31 cellular contexts compared by ENCODE assay signal in the genomic region with DNA sequence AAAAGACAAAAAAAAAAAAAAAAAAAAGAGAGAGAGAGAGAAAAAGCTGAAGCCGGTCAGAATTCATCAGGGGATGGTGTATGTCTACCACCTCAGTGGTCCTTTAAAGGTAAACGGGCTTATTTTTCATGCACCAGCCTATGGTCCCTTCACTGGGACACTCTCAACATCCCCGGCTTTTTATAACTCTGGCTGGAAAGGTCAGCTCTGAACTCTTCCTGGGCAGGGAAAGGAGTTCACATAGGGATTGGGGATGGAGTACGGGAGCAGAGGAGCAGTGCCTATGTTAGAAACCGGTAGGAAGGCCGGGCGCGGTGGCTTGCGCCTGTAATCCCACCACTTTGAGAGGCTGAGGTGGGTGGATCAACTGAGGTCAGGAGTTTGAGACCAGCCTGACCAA. TPM values are rescaled to one million over a fixed set of nuclear protein-coding genes. Genes with fewer than 3 reads are reported as not detected.
"Had no signal": no experiment of that assay in that cellular context is flagged by ENCODE, and none has a peak within 500 bp of the region (broad histone marks: within the 10 kb centered on the region; RNA-seq: fewer than 3 reads in every experiment).

No MANE protein-coding gene starts in this region.

- H3K9me3 Mint-ChIP-seq: activated naive CD4-positive, alpha-beta T cell treated with anti-CD3 and anti-CD28 coated beads, Interleukin-2, amount 50 U/mL, for 72 hours; activated T-cell treated with anti-CD3 and anti-CD28 coated beads, Interleukin-2, amount 50 U/mL, for 24 hours; activated T-helper 17 cell treated with anti-CD3 and anti-CD28 coated beads, Interleukin-2, amount 50 U/mL, for 72 hours; central memory CD8-positive, alpha-beta T cell; dendritic cell treated with granulocyte-macrophage colony-stimulating factor and Interleukin-4, amounts not matched to agents 40 ng/mL and 50 ng/mL, for 4 days had no signal

- H3K9me3 ChIP-seq: breast epithelium, esophagus squamous epithelium, left ventricle myocardium inferior, pancreas, right atrium auricular region, testis, transverse colon had no signal

- H3K27ac Mint-ChIP-seq: activated CD4-positive, alpha-beta memory T cell treated with anti-CD3 and anti-CD28 coated beads, Interleukin-2, amount 10 ng/mL, durations not matched to agents 7 days and 5 days; activated CD4-positive, alpha-beta T cell treated with anti-CD3 and anti-CD28 coated beads, Interleukin-2, amount 10 ng/mL, durations not matched to agents 24 days and 14 days; activated naive CD4-positive, alpha-beta T cell treated with anti-CD3 and anti-CD28 coated beads, Interleukin-2, amount 50 U/mL, for 72 hours; activated T-cell treated with anti-CD3 and anti-CD28 coated beads, Interleukin-2, amount 50 U/mL, for 24 hours; activated T-helper 17 cell treated with anti-CD3 and anti-CD28 coated beads, Interleukin-2, amount 50 U/mL, for 72 hours; dendritic cell treated with granulocyte-macrophage colony-stimulating factor and Interleukin-4, amounts not matched to agents 40 ng/mL and 50 ng/mL, for 4 days; mesothelial cell of epicardium; T-helper 2 cell treated with Interferon-gamma antibody and Interleukin-4, amounts not matched to agents 5 μg/mL and 100 μg/mL, for 36 hours had no signal

- DNase-seq: activated CD4-positive, alpha-beta memory T cell treated with anti-CD3 and anti-CD28 coated beads, Interleukin-2, amount 10 ng/mL, durations not matched to agents 7 days and 5 days; activated CD4-positive, alpha-beta T cell treated with anti-CD3 and anti-CD28 coated beads, Interleukin-2, amount 10 ng/mL, durations not matched to agents 24 days and 14 days; activated CD4-positive, CD25-positive, alpha-beta regulatory T cell treated with anti-CD3 and anti-CD28 coated beads, Interleukin-2, amount 50 U/mL, for 72 hours; activated CD8-positive, alpha-beta memory T cell treated with anti-CD3 and anti-CD28 coated beads, Interleukin-2, amount 50 U/mL, for 48 hours; activated gamma-delta T cell treated with Interleukin-2 at 50 U/mL for 16 hours; activated T-cell treated with anti-CD3 and anti-CD28 coated beads, Interleukin-2, amount 50 U/mL, for 24 hours; esophagus squamous epithelium; foreskin melanocyte; kidney glomerular epithelial cell; left ventricle myocardium inferior; naive thymus-derived CD4-positive, alpha-beta T cell; nucleus accumbens; pancreas; stimulated activated CD4-positive, alpha-beta T cell treated with anti-CD3 and anti-CD28 coated beads, Interleukin-15, amount 100 ng/mL, for 24 hours; stimulated activated CD4-positive, alpha-beta T cell treated with anti-CD3 and anti-CD28 coated beads, Interleukin-2, amount 100 ng/mL, for 24 hours; stimulated activated naive CD8-positive, alpha-beta T cell treated with anti-CD3 and anti-CD28 coated beads, Interleukin-15, Interleukin-2, amounts not matched to agents 100 U/mL and 50 U/mL, for 24 hours; T-helper 1 cell; testis; transverse colon had no signal

- H3K36me3 Mint-ChIP-seq: activated naive CD4-positive, alpha-beta T cell treated with anti-CD3 and anti-CD28 coated beads, Interleukin-2, amount 50 U/mL, for 72 hours; mesothelial cell of epicardium had no signal

- H3K4me1 ChIP-seq: breast epithelium, pancreas, testis had no signal

- H3K27ac ChIP-seq: breast epithelium, esophagus squamous epithelium, left ventricle myocardium inferior, pancreas, right atrium auricular region, testis, transverse colon, VCaP had no signal

- H3K27me3 ChIP-seq: breast epithelium, esophagus squamous epithelium, pancreas, right atrium auricular region, testis, transverse colon had no signal

- ATAC-seq: activated naive CD4-positive, alpha-beta T cell treated with anti-CD3 and anti-CD28 coated beads, Interleukin-2, amount 50 U/mL, for 72 hours; activated T-helper 17 cell treated with anti-CD3 and anti-CD28 coated beads, Interleukin-2, amount 50 U/mL, for 72 hours; naive thymus-derived CD4-positive, alpha-beta T cell; pancreas; stimulated activated naive CD8-positive, alpha-beta T cell treated with anti-CD3 and anti-CD28 coated beads, Interleukin-15, Interleukin-2, amounts not matched to agents 100 U/mL and 50 U/mL, for 24 hours had no signal

- H3K27me3 Mint-ChIP-seq: activated CD4-positive, alpha-beta T cell treated with anti-CD3 and anti-CD28 coated beads, Interleukin-2, amount 10 ng/mL, durations not matched to agents 24 days and 14 days; activated T-cell treated with anti-CD3 and anti-CD28 coated beads, Interleukin-2, amount 50 U/mL, for 24 hours; activated T-helper 17 cell treated with anti-CD3 and anti-CD28 coated beads, Interleukin-2, amount 50 U/mL, for 72 hours; central memory CD8-positive, alpha-beta T cell; dendritic cell treated with granulocyte-macrophage colony-stimulating factor and Interleukin-4, amounts not matched to agents 40 ng/mL and 50 ng/mL, for 4 days; naive thymus-derived CD4-positive, alpha-beta T cell had no signal

- H3K4me2 ChIP-seq: smooth muscle cell had no signal

- H3K36me3 ChIP-seq: breast epithelium, esophagus squamous epithelium, left ventricle myocardium inferior, pancreas, right atrium auricular region, transverse colon had no signal

- H3K4me3 ChIP-seq: breast epithelium, esophagus squamous epithelium, left ventricle myocardium inferior, pancreas, right atrium auricular region, smooth muscle cell, testis, transverse colon had no signal

- H3K4me1 Mint-ChIP-seq: mesothelial cell of epicardium had no signal

- H3K4me3 Mint-ChIP-seq: activated CD4-positive, alpha-beta memory T cell treated with anti-CD3 and anti-CD28 coated beads, Interleukin-2, amount 10 ng/mL, durations not matched to agents 7 days and 5 days; activated CD4-positive, alpha-beta T cell treated with anti-CD3 and anti-CD28 coated beads, Interleukin-2, amount 10 ng/mL, durations not matched to agents 24 days and 14 days; activated T-cell treated with anti-CD3 and anti-CD28 coated beads, Interleukin-2, amount 50 U/mL, for 24 hours; activated T-helper 17 cell treated with anti-CD3 and anti-CD28 coated beads, Interleukin-2, amount 50 U/mL, for 72 hours; dendritic cell treated with granulocyte-macrophage colony-stimulating factor and Interleukin-4, amounts not matched to agents 40 ng/mL and 50 ng/mL, for 4 days; mesothelial cell of epicardium; T-helper 2 cell treated with Interferon-gamma antibody and Interleukin-4, amounts not matched to agents 5 μg/mL and 100 μg/mL, for 36 hours had no signal

RNA-seq across cellular contexts. Expression of a gene that starts 32.0 kb away (rescaled TPM):
- total RNA-seq: pulmonary artery endothelial cell had no signal
- polyA plus RNA-seq: naive thymus-derived CD4-positive, alpha-beta T cell; neural cell had no signal
